In genomic region chr7:121587454-121587853, GRCh38 we compare ENCODE assay signal across 1 cellular context.
TF ChIP-seq lines count a peak whose summit lies in the region.

No MANE protein-coding gene starts in this region.

TF ChIP-seq in GM23338, 12 proteins besides CTCF, POLR2A, EP300 and RAD21:
- TF ChIP-seq JUNB (IDR thresholded peaks at IDR 0.05; ENCODE audit: unreplicated experiment) (no peak), ETS1 (IDR thresholded peaks at IDR 0.05) (no peak), ZNF114 (CRISPR knock-in tag; IDR thresholded peaks at IDR 0.05) (no peak), EZH2phosphoT487 (IDR thresholded peaks at IDR 0.05; ENCODE audit: unreplicated experiment) (no peak), NANOG (IDR thresholded peaks at IDR 0.05; ENCODE audit: borderline replicate concordance) (no peak), REST (IDR thresholded peaks at IDR 0.05; ENCODE audit: unreplicated experiment) (no peak)
